3 cellular contexts compared by ENCODE assay signal in genomic region chr1:976791-977190, GRCh38. TPM values are rescaled to one million over a fixed set of nuclear protein-coding genes. Genes with fewer than 3 reads are reported as not detected.
"Had no signal": no experiment of that assay in that cellular context is flagged by ENCODE, and none has a peak within 500 bp of the region (broad histone marks: within the 10 kb centered on the region; RNA-seq: fewer than 3 reads in every experiment).

No MANE protein-coding gene starts in this region.

RNA-seq across cellular contexts. Expression of gene PERM1, which starts 5.1 kb away (rescaled TPM):
- total RNA-seq: K562, OCI-LY7 had no signal
- polyA plus RNA-seq: IgD-negative memory B cell, K562 had no signal

RNA-seq across cellular contexts. Expression of gene PLEKHN1, which starts 10.5 kb away (rescaled TPM):
- total RNA-seq: OCI-LY7 had no signal

RNA-seq across cellular contexts. Expression of gene HES4, which starts 23.1 kb away (rescaled TPM):
- total RNA-seq: OCI-LY7 had no signal
- polyA plus RNA-seq: IgD-negative memory B cell had no signal
